Comparison of ENCODE assay signal across 8 cellular contexts in the genomic region with DNA sequence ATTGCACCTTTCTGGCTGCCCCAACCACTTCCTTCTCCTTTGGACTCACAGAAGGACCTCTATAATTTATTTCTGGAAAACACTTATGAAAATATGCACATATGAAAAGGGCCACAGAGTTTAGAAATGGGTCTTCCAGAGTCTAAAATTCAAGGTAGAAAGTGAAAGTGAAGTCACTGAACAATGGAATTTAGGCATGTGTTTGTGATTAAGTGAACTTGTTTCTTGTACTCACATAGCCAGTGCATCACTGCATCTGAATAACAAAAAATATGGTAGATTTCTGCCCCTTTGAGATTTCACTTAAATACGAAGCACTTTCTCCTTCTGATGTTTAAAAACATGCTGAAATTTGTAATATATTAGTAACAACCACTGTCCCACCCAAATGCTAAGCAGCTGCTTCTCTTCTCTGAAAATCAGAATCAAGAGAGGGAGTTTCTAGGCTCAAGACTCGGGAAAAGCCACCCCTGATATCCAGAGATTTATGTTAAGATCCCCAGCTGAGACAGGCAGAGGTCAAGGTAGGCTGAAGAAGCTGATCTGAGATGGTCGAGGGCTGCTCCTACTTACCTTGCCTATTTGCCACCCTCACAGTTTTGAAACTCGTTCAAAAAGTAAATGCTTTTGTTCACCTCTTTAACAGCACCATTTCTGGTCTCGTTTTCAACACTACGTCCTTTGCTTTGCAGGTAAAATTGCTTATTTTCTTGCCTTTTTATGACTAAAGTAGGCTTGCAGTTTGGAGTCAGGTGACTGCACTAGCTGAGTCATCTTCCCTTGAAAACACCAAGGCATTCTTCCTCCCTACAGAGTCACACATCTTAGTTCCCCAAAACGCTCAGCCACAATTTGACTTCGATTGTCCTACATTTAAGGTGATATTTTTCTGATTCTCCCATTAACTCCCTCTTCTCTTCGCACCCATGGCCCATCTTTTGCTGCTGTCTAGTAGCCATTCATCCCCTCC. TPM values are rescaled to one million over a fixed set of nuclear protein-coding genes. Genes with fewer than 3 reads are reported as not detected.
DNase-seq lines count a peak whose midpoint lies in the region; ATAC-seq and TF ChIP-seq lines count a peak whose summit lies in the region.

XKR3 (minus strand) TSS at position 694 of the 970 bp plus-strand sequence. CDS start 17,338 bp downstream, outside the sequence.

- no peak within 1 kb of the TSS for H3K27ac ChIP-seq in RWPE2 (ENCODE audit: poor library complexity, severe bottlenecking)

- peak; percentile 87 for ATAC-seq in HG02610 (IDR thresholded peaks at IDR 0.05; ENCODE audit: unreplicated experiment)
- ATAC-seq in RWPE2 (ENCODE audit: low read depth): peak; percentile 69
- no peak for ATAC-seq in HG03520 (IDR thresholded peaks at IDR 0.05; ENCODE audit: unreplicated experiment)
- no peak for ATAC-seq in HG02642 (IDR thresholded peaks at IDR 0.05; ENCODE audit: poor library complexity, unreplicated experiment)

- TF ChIP-seq CTCF in RWPE2 (IDR thresholded peaks at IDR 0.05; ENCODE audit: poor library complexity, severe bottlenecking) (no peak), kidney epithelial cell (IDR thresholded peaks at IDR 0.05; ENCODE audit: insufficient read depth, low read length, poor library complexity, severe bottlenecking) (no peak)

- H3K4me3 ChIP-seq in RWPE2 (ENCODE audit: severe bottlenecking) (peak within 1 kb of the TSS; percentile 20), kidney epithelial cell (ENCODE audit: low read depth, low read length) (no peak within 1 kb of the TSS)

- H3K36me3 ChIP-seq in RWPE2 (ENCODE audit: low read depth) (no peaks in the 10 kb centered on the region), kidney epithelial cell (ENCODE audit: control insufficient read depth, insufficient read depth, low read length) (no peaks in the 10 kb centered on the region)

- H3K27me3 ChIP-seq in RWPE2 (ENCODE audit: insufficient read depth, poor library complexity, severe bottlenecking) (no peaks in the 10 kb centered on the region), kidney epithelial cell (ENCODE audit: control insufficient read depth, insufficient read depth, low read length) (no peaks in the 10 kb centered on the region)

- no peaks in the 10 kb centered on the region for H3K9me3 ChIP-seq in RWPE2 (ENCODE audit: severe bottlenecking)

- DNase-seq in COLO829 (ENCODE audit: low spot score) (peak; percentile 57), RWPE2 (ENCODE audit: low spot score) (no peak), kidney epithelial cell (ENCODE audit: low read depth) (peak; percentile 1), NCI-H524 (lab: John Stamatoyannopoulos, UW) (no peak)
- no peak for DNase-seq in effector CD4-positive, alpha-beta T cell

- peaks cover 22% of the 10 kb centered on the region for H3K4me1 ChIP-seq in RWPE2 (ENCODE audit: insufficient read depth, poor library complexity, severe bottlenecking)

RNA-seq across cellular contexts. Expression of gene XKR3, which starts in this region (rescaled TPM):
- total RNA-seq in kidney epithelial cell: not detected in 2 replicates

Comparison
In these comparisons a context has a peak if more than half of its experiments do, and no peak if none do; other contexts are left out.
1. Peak in DNase-seq in kidney epithelial cell; RNA of the gene not detected or under 1 TPM.
2. ATAC-seq: peak in HG02610 (single experiment) and RWPE2 (single experiment); none in HG03520 (single experiment) and HG02642 (single experiment).